8 cellular contexts compared by ENCODE assay signal in genomic region chr21:34795152-34796141, GRCh38.
DNase-seq lines count a peak whose midpoint lies in the region; ATAC-seq and TF ChIP-seq lines count a peak whose summit lies in the region.
"Had no signal": no experiment of that assay in that cellular context is flagged by ENCODE, and none has a peak within 500 bp of the region (broad histone marks: within the 10 kb centered on the region; RNA-seq: fewer than 3 reads in every experiment).

No MANE protein-coding gene starts in this region.

- BruUV-seq in OCI-LY7 (replicated peaks; lab: Mats Ljungman, UMichigan) = no TSS peak

- no peaks in the 10 kb centered on the region for H3K36me3 ChIP-seq in left ventricle myocardium inferior
- peaks cover 65% of the 10 kb centered on the region for H3K36me3 ChIP-seq in skeletal muscle satellite cell (ENCODE audit: insufficient read depth, low read length)
- peaks cover 49% of the 10 kb centered on the region for H3K36me3 ChIP-seq in OCI-LY7 (ENCODE audit: insufficient read depth, low read length)

- H3K27me3 ChIP-seq in left ventricle myocardium inferior (ENCODE audit: low read depth) = peaks cover 4% of the 10 kb centered on the region
- H3K27me3 ChIP-seq in skeletal muscle satellite cell (ENCODE audit: control insufficient read depth, insufficient read depth, low read length) = no peaks in the 10 kb centered on the region

- H3K4me1 ChIP-seq in left ventricle myocardium inferior (peaks cover 13% of the 10 kb centered on the region), skeletal muscle satellite cell (ENCODE audit: control insufficient read depth, insufficient read depth, low read length) (peaks cover 40% of the 10 kb centered on the region), OCI-LY7 (ENCODE audit: insufficient read depth, low read length, poor library complexity, severe bottlenecking) (no peaks in the 10 kb centered on the region)

- intact Hi-C loops in left ventricle myocardium inferior (cut with micrococcal nuclease) = no loop called here
- intact Hi-C loops in OCI-LY7 (cut with micrococcal nuclease; ENCODE audit: unreplicated experiment) = no loop called here

- H3K4me3 ChIP-seq in left ventricle myocardium inferior = no peak overlapping the region
- peak overlapping the region; percentile 2 for H3K4me3 ChIP-seq in skeletal muscle satellite cell (ENCODE audit: low read length)
- no peak overlapping the region for H3K4me3 ChIP-seq in OCI-LY7 (ENCODE audit: low read depth, low read length, poor library complexity, severe bottlenecking)

- H3K27ac ChIP-seq in VCaP (peak overlapping the region; percentile 68), left ventricle myocardium inferior (replicated peaks) (no peak overlapping the region), OCI-LY7 (ENCODE audit: low read depth, low read length, poor library complexity, severe bottlenecking) (no peak overlapping the region)

- ATAC-seq in HG03442 (IDR thresholded peaks at IDR 0.05; ENCODE audit: unreplicated experiment) = no peak

- H4K20me1 ChIP-seq in OCI-LY7 (ENCODE audit: insufficient read depth, low read length) = no peaks in the 10 kb centered on the region

- POLR2A ChIA-PET in OCI-LY7 (lab: Charles Lee) = no interaction called here

- peak overlapping the region; percentile 67 for H3K9ac ChIP-seq in skeletal muscle satellite cell (ENCODE audit: low read depth, low read length)

- peak overlapping the region; percentile 38 for H3K4me2 ChIP-seq in skeletal muscle satellite cell (ENCODE audit: low read length)
- H3K4me2 ChIP-seq in OCI-LY7 (ENCODE audit: low read length) = no peak overlapping the region

- DNase-seq in HT-29 (ENCODE audit: low spot score) (peak; percentile 57), left ventricle myocardium inferior (no peak), OCI-LY7 (ENCODE audit: low spot score) (no peak)
- no peak for DNase-seq in NK-92 treated with Interleukin-12 subunit alpha and Interleukin-12 subunit beta, amount 100 ng/mL, for 24 hours (lab: John Stamatoyannopoulos, UW)
- DNase-seq: kidney had no signal

- H3K79me2 ChIP-seq in OCI-LY7 (ENCODE audit: insufficient read depth, low read depth, low read length) = no peaks in the 10 kb centered on the region

- no peak overlapping the region for H2AFZ ChIP-seq in OCI-LY7 (ENCODE audit: low read length)

- peak; percentile 71 for TF ChIP-seq CTCF in VCaP (conservative IDR thresholded peaks at IDR 0.05)
- TF ChIP-seq CTCF in left ventricle myocardium inferior (IDR thresholded peaks at IDR 0.05; ENCODE audit: borderline replicate concordance) = peak; percentile 14
- no peak for TF ChIP-seq CTCF in OCI-LY7 (conservative IDR thresholded peaks at IDR 0.05; ENCODE audit: low read length)

- H3K9me2 ChIP-seq in OCI-LY7 (ENCODE audit: insufficient read depth, low read length) = no peaks in the 10 kb centered on the region

- H3K9me3 ChIP-seq in left ventricle myocardium inferior (replicated peaks) (no peaks in the 10 kb centered on the region), skeletal muscle satellite cell (replicated peaks; ENCODE audit: low read length) (no peaks in the 10 kb centered on the region), OCI-LY7 (ENCODE audit: low read length) (no peaks in the 10 kb centered on the region)

- CTCF ChIA-PET in OCI-LY7 (lab: Charles Lee; ENCODE audit: unreplicated experiment) = no interaction called here
